1 cellular context compared by ENCODE assay signal in the genomic region with DNA sequence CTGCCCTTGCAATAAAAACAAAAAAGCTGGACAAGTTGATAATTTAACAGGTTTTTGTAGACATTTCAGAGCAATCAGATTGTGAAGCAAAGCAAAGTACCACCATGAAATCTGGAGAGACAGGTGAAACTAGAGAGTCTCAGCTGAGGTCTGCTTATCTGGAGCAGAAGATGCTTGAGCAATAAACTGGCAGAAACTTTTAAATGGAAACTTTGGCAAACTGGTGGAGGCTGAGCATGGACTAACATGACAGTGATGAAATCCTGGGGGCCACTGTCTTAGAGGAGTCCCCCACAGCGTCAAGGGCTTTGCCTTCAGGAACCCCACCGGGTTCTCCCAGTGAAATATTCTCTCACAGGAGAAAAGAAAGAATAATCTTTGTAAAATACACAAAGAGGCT.
TF ChIP-seq lines count a peak whose summit lies in the region.

No MANE protein-coding gene starts in this region.

TF ChIP-seq in WTC11, 78 proteins besides CTCF, POLR2A, EP300 and RAD21 (continued from another document):
- TF ChIP-seq, protein P1, sequence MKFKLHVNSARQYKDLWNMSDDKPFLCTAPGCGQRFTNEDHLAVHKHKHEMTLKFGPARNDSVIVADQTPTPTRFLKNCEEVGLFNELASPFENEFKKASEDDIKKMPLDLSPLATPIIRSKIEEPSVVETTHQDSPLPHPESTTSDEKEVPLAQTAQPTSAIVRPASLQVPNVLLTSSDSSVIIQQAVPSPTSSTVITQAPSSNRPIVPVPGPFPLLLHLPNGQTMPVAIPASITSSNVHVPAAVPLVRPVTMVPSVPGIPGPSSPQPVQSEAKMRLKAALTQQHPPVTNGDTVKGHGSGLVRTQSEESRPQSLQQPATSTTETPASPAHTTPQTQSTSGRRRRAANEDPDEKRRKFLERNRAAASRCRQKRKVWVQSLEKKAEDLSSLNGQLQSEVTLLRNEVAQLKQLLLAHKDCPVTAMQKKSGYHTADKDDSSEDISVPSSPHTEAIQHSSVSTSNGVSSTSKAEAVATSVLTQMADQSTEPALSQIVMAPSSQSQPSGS (CRISPR knock-in tag; IDR thresholded peaks at IDR 0.05; ENCODE audit: borderline replicate concordance, low read depth), result no peak
- TF ChIP-seq, protein P2, sequence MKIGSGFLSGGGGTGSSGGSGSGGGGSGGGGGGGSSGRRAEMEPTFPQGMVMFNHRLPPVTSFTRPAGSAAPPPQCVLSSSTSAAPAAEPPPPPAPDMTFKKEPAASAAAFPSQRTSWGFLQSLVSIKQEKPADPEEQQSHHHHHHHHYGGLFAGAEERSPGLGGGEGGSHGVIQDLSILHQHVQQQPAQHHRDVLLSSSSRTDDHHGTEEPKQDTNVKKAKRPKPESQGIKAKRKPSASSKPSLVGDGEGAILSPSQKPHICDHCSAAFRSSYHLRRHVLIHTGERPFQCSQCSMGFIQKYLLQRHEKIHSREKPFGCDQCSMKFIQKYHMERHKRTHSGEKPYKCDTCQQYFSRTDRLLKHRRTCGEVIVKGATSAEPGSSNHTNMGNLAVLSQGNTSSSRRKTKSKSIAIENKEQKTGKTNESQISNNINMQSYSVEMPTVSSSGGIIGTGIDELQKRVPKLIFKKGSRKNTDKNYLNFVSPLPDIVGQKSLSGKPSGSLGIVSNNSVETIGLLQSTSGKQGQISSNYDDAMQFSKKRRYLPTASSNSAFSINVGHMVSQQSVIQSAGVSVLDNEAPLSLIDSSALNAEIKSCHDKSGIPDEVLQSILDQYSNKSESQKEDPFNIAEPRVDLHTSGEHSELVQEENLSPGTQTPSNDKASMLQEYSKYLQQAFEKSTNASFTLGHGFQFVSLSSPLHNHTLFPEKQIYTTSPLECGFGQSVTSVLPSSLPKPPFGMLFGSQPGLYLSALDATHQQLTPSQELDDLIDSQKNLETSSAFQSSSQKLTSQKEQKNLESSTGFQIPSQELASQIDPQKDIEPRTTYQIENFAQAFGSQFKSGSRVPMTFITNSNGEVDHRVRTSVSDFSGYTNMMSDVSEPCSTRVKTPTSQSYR (CRISPR knock-in tag; IDR thresholded peaks at IDR 0.05), result no peak
- TF ChIP-seq OVOL2 (CRISPR knock-in tag; IDR thresholded peaks at IDR 0.05; ENCODE audit: borderline replicate concordance) (no peak), SMAD3 (CRISPR knock-in tag; IDR thresholded peaks at IDR 0.05; ENCODE audit: borderline replicate concordance) (no peak), SMAD4 (CRISPR knock-in tag; IDR thresholded peaks at IDR 0.05) (no peak), ATF1 (CRISPR knock-in tag; IDR thresholded peaks at IDR 0.05) (no peak)
- TF ChIP-seq, protein P3, sequence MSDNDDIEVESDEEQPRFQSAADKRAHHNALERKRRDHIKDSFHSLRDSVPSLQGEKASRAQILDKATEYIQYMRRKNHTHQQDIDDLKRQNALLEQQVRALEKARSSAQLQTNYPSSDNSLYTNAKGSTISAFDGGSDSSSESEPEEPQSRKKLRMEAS (CRISPR knock-in tag; IDR thresholded peaks at IDR 0.05), result no peak
- TF ChIP-seq, protein P4, sequence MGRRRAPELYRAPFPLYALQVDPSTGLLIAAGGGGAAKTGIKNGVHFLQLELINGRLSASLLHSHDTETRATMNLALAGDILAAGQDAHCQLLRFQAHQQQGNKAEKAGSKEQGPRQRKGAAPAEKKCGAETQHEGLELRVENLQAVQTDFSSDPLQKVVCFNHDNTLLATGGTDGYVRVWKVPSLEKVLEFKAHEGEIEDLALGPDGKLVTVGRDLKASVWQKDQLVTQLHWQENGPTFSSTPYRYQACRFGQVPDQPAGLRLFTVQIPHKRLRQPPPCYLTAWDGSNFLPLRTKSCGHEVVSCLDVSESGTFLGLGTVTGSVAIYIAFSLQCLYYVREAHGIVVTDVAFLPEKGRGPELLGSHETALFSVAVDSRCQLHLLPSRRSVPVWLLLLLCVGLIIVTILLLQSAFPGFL (CRISPR knock-in tag; IDR thresholded peaks at IDR 0.05; ENCODE audit: borderline replicate concordance), result no peak
